20 cellular contexts compared by ENCODE assay signal in genomic region chr2:229875549-229875948, GRCh38.
"Had no signal": no experiment of that assay in that cellular context is flagged by ENCODE, and none has a peak within 500 bp of the region (broad histone marks: within the 10 kb centered on the region; RNA-seq: fewer than 3 reads in every experiment).

No MANE protein-coding gene starts in this region.

- H3K27me3 ChIP-seq: dorsolateral prefrontal cortex, gastrocnemius medialis, heart right ventricle, neutrophil, right atrium auricular region, sigmoid colon, stomach had no signal

- ATAC-seq: gastrocnemius medialis, heart right ventricle, mucosa of descending colon had no signal

- H3K9me3 Mint-ChIP-seq: nephron progenitor cell had no signal

- H3K9me3 ChIP-seq: gastrocnemius medialis, heart right ventricle, mucosa of descending colon, neutrophil, right atrium auricular region, sigmoid colon, stomach, thoracic aorta had no signal

- H3K4me3 ChIP-seq: coronary artery, dorsolateral prefrontal cortex, gastrocnemius medialis, heart right ventricle, mucosa of descending colon, right atrium auricular region, sigmoid colon, skin epidermis, stomach, thoracic aorta had no signal

- H3K27ac ChIP-seq: coronary artery, dorsolateral prefrontal cortex, gastrocnemius medialis, heart right ventricle, neutrophil, right atrium auricular region, sigmoid colon, skin epidermis, stomach, thoracic aorta had no signal

- FAIRE-seq: islet of Langerhans had no signal

- H3K4me3 Mint-ChIP-seq: nephron progenitor cell had no signal

- DNase-seq: central memory CD4-positive, alpha-beta T cell; dorsolateral prefrontal cortex; effector CD8-positive, alpha-beta T cell; gastrocnemius medialis; heart right ventricle; hypothalamus; kidney glomerular epithelial cell; mucosa of descending colon; nephron progenitor cell; sigmoid colon; stimulated activated CD4-positive, alpha-beta T cell treated with anti-CD3 and anti-CD28 coated beads, Interleukin-12 subunit alpha, Interleukin-12 subunit beta, amount 100 ng/mL, for 4 hours; stimulated activated naive CD4-positive, alpha-beta T cell; stomach; substantia nigra had no signal
